8 cellular contexts compared by ENCODE assay signal in genomic region chr10:21724695-21725371, GRCh38.
DNase-seq lines count a peak whose midpoint lies in the region; ATAC-seq, FAIRE-seq and TF ChIP-seq lines count a peak whose summit lies in the region.

No MANE protein-coding gene starts in this region.

- no peak for TF ChIP-seq RAD21 in IMR-90 (IDR thresholded peaks at IDR 0.05; ENCODE audit: low read length)

- no peak overlapping the region for H2BK20ac ChIP-seq in IMR-90 (ENCODE audit: low read depth, low read length)

- H3K9ac ChIP-seq in IMR-90 (ENCODE audit: low read depth, low read length) (no peak overlapping the region), adipocyte (ENCODE audit: low read length) (no peak overlapping the region)

- no peak overlapping the region for H2AK5ac ChIP-seq in IMR-90 (ENCODE audit: low read depth, low read length)

- TF ChIP-seq POLR2A in IMR-90 (IDR thresholded peaks at IDR 0.05; ENCODE audit: low read depth, low read length), result no peak

- H3K79me1 ChIP-seq in IMR-90 (ENCODE audit: low read depth in 1 of 2, low read length in 2 of 2), result peaks cover 8 to 38% of the 10 kb centered on the region in 2 experiments; a peak in 3 of 4 replicates

- DNase-seq in IMR-90, result peak; percentile 100
- peak; percentile 88 to 97 for DNase-seq in NOMO-1 (lab: John Stamatoyannopoulos, UW; ENCODE audit: unreplicated experiment in 2 of 2)
- DNase-seq in adipocyte (ENCODE audit: low read depth), result peak; percentile 99
- peak; percentile 47 to 97 for DNase-seq in heart right ventricle
- DNase-seq in renal cortical epithelial cell (ENCODE audit: low read depth), result peak; percentile 99
- DNase-seq in activated T-helper 2 cell treated with anti-CD3 and anti-CD28 coated beads, Interferon-gamma antibody, Interleukin-2, Interleukin-4, amounts not matched to agents 10 μg/mL and 5 μg/mL and 100 μg/mL, durations not matched to agents 14 hours and 24 hours and 36 hours (ENCODE audit: low spot score), result no peak

- peak overlapping the region; percentile 30 for H2BK5ac ChIP-seq in IMR-90 (ENCODE audit: low read depth, low read length, poor library complexity, severe bottlenecking)

- in situ Hi-C loops in IMR-90 (cut with MboI; ENCODE audit: low sequenced_read_pairs), result loop anchor here (5.0 to 25.0 kb wide), 2 partner anchors 228 to 638 kb away; no protein-coding TSS in a partner anchor

- 0% methylated on average over 1 of the region's 4 CpGs; no CpG with 5 or more reads in 1 of the 2 experiments for whole genome bisulfite sequencing in IMR-90 (ENCODE audit: extremely low coverage in 2 of 2, insufficient read length in 1 of 2), 2 experiments
- 0 to 1% methylated on average over 4 of the region's 4 CpGs for WGBS in heart right ventricle, 2 donors

- peaks cover 35% of the 10 kb centered on the region for H3K36me3 Mint-ChIP-seq in activated T-helper 2 cell treated with anti-CD3 and anti-CD28 coated beads, Interferon-gamma antibody, Interleukin-2, Interleukin-4, amounts not matched to agents 10 μg/mL and 5 μg/mL and 100 μg/mL, durations not matched to agents 14 hours and 24 hours and 36 hours (ENCODE audit: low read depth)

- H3K27me3 Mint-ChIP-seq in activated T-helper 2 cell treated with anti-CD3 and anti-CD28 coated beads, Interferon-gamma antibody, Interleukin-2, Interleukin-4, amounts not matched to agents 10 μg/mL and 5 μg/mL and 100 μg/mL, durations not matched to agents 14 hours and 24 hours and 36 hours (ENCODE audit: low read depth), result no peaks in the 10 kb centered on the region

- H3K4me3 Mint-ChIP-seq in activated T-helper 2 cell treated with anti-CD3 and anti-CD28 coated beads, Interferon-gamma antibody, Interleukin-2, Interleukin-4, amounts not matched to agents 10 μg/mL and 5 μg/mL and 100 μg/mL, durations not matched to agents 14 hours and 24 hours and 36 hours (ENCODE audit: low read depth), result no peak overlapping the region

- H4K5ac ChIP-seq in IMR-90 (ENCODE audit: low read depth, low read length), result no peak overlapping the region

- H3K9me3 ChIP-seq in IMR-90 (ENCODE audit: control insufficient read depth, insufficient read depth, low read length) (no peaks in the 10 kb centered on the region), adipocyte (ENCODE audit: control insufficient read depth, low read length) (no peaks in the 10 kb centered on the region), heart right ventricle (no peaks in the 10 kb centered on the region)

- dilution Hi-C loops in IMR-90 (cut with HindIII; ENCODE audit: low sequenced_read_pairs, unreplicated experiment), result no loop called here

- H3K4ac ChIP-seq in IMR-90 (ENCODE audit: low read depth, low read length), result no peak overlapping the region

- CTCF ChIA-PET in IMR-90 (lab: Yijun Ruan, JAX), result interaction anchor here (1.7 kb wide), 1 partner anchor 229 kb away, joined by 4 read pairs; no protein-coding TSS in a partner anchor

- no peak overlapping the region for H3K56ac ChIP-seq in IMR-90 (ENCODE audit: extremely low read depth, insufficient read depth, low read length)

- no peak overlapping the region for H2AK9ac ChIP-seq in IMR-90 (replicated peaks; ENCODE audit: low read depth, low read length, poor library complexity)

- peaks cover 20% of the 10 kb centered on the region for H3K4me1 Mint-ChIP-seq in activated T-helper 2 cell treated with anti-CD3 and anti-CD28 coated beads, Interferon-gamma antibody, Interleukin-2, Interleukin-4, amounts not matched to agents 10 μg/mL and 5 μg/mL and 100 μg/mL, durations not matched to agents 14 hours and 24 hours and 36 hours (ENCODE audit: low read depth)

- no TSS peak for BruUV-seq in IMR-90 (replicated peaks; lab: Mats Ljungman, UMichigan)

- H3K27ac Mint-ChIP-seq in activated T-helper 2 cell treated with anti-CD3 and anti-CD28 coated beads, Interferon-gamma antibody, Interleukin-2, Interleukin-4, amounts not matched to agents 10 μg/mL and 5 μg/mL and 100 μg/mL, durations not matched to agents 14 hours and 24 hours and 36 hours, result no peak overlapping the region

- H3K4me3 ChIP-seq in IMR-90 (ENCODE audit: insufficient read depth, low read depth, low read length) (no peak overlapping the region), adipocyte (ENCODE audit: low read length) (no peak overlapping the region), heart right ventricle (no peak overlapping the region)

- H2AFZ ChIP-seq in IMR-90 (replicated peaks; ENCODE audit: low read length, poor library complexity), result no peak overlapping the region

- H3K9me3 Mint-ChIP-seq in activated T-helper 2 cell treated with anti-CD3 and anti-CD28 coated beads, Interferon-gamma antibody, Interleukin-2, Interleukin-4, amounts not matched to agents 10 μg/mL and 5 μg/mL and 100 μg/mL, durations not matched to agents 14 hours and 24 hours and 36 hours, result no peaks in the 10 kb centered on the region

- H4K8ac ChIP-seq in IMR-90 (ENCODE audit: low read depth in 2 of 2, low read length in 2 of 2), result no peak overlapping the region

- H2BK15ac ChIP-seq in IMR-90 (ENCODE audit: low read depth, low read length), result no peak overlapping the region

- H3K27ac ChIP-seq in IMR-90 (ENCODE audit: insufficient read depth, low read length) (no peak overlapping the region), heart right ventricle (no peak overlapping the region)

- intact Hi-C loops in IMR-90 (cut with micrococcal nuclease) (loop anchor here (2.0 to 5.0 kb wide), 2 partner anchors 93 to 230 kb away; no protein-coding TSS in a partner anchor), heart right ventricle (cut with DNase I) (loop anchor here in 5 of 10 donors (2.0 to 10.0 kb wide), 4 partner anchors 190 to 228 kb away; partner anchors contain the start of gene MLLT10 (in 2 of the 5))
- intact Hi-C loops in activated T-helper 2 cell treated with anti-CD3 and anti-CD28 coated beads, Interferon-gamma antibody, Interleukin-2, Interleukin-4, amounts not matched to agents 10 μg/mL and 5 μg/mL and 100 μg/mL, durations not matched to agents 14 hours and 24 hours and 36 hours (cut with micrococcal nuclease), result no loop called here

- TF ChIP-seq CTCF in IMR-90 (conservative IDR thresholded peaks at IDR 0.05; ENCODE audit: low read depth, low read length) (no peak), heart right ventricle (IDR thresholded peaks at IDR 0.05) (no peak)

- H3K23ac ChIP-seq in IMR-90 (ENCODE audit: low read depth, low read length), result no peak overlapping the region

- ATAC-seq in GM21717 (IDR thresholded peaks at IDR 0.05; ENCODE audit: unreplicated experiment) (peak; percentile 81), IMR-90 (ENCODE audit: low read depth) (peak; percentile 88), heart right ventricle (peak; percentile 92 to 98 (median 96))

- H2BK120ac ChIP-seq in IMR-90 (ENCODE audit: low read depth, low read length), result no peak overlapping the region

- H3K36me3 ChIP-seq in IMR-90 (ENCODE audit: control insufficient read depth, insufficient read depth, low read length), result peaks cover 5% of the 10 kb centered on the region; the same call in 1 of the 2 replicates
- peaks cover 34% of the 10 kb centered on the region for H3K36me3 ChIP-seq in adipocyte (ENCODE audit: control insufficient read depth, insufficient read depth, low read length, severe bottlenecking)
- peaks cover 0 to 52% (median 0%) of the 10 kb centered on the region in 9 donors for H3K36me3 ChIP-seq in heart right ventricle

- POLR2A ChIA-PET in IMR-90 (lab: Charles Lee; ENCODE audit: unreplicated experiment), result interaction anchor here (1.1 kb wide), 1 partner anchor 199 kb away, joined by 3 read pairs; no protein-coding TSS in a partner anchor

- no peak overlapping the region for H3K14ac ChIP-seq in IMR-90 (replicated peaks; ENCODE audit: low read depth, low read length)

- peaks cover 10% of the 10 kb centered on the region; the same call in 1 of the 2 replicates for H4K20me1 ChIP-seq in IMR-90 (ENCODE audit: insufficient read depth, low read length)

- no peak overlapping the region for H4K91ac ChIP-seq in IMR-90 (ENCODE audit: insufficient read depth, low read depth, low read length)

- no peak overlapping the region for H3K18ac ChIP-seq in IMR-90 (ENCODE audit: low read depth, low read length)

- H3K27me3 ChIP-seq in IMR-90 (ENCODE audit: control insufficient read depth, insufficient read depth, low read length) (no peaks in the 10 kb centered on the region), adipocyte (replicated peaks; ENCODE audit: control insufficient read depth, insufficient read depth, low read length) (no peaks in the 10 kb centered on the region), heart right ventricle (no peaks in the 10 kb centered on the region)

- peaks cover 11% of the 10 kb centered on the region for H3K9me1 ChIP-seq in IMR-90 (ENCODE audit: insufficient read depth, low read length)

- H3K4me1 ChIP-seq in IMR-90 (ENCODE audit: control insufficient read depth, insufficient read depth, low read length) (peaks cover 6% of the 10 kb centered on the region; the same call in 1 of the 2 replicates), adipocyte (ENCODE audit: control insufficient read depth, insufficient read depth, low read length) (peaks cover 33% of the 10 kb centered on the region), heart right ventricle (peaks cover 0 to 27% (median 20%) of the 10 kb centered on the region in 9 donors)

- peak; percentile 8 for FAIRE-seq in G401.6 (lab: Jason Lieb, UNC)

- H3K4me2 ChIP-seq in IMR-90 (ENCODE audit: low read depth, low read length), result peak overlapping the region; percentile 21; the same call in 1 of the 2 replicates

TF ChIP-seq in IMR-90, 13 proteins besides CTCF, POLR2A, EP300 and RAD21:
- TF ChIP-seq MXI1 (IDR thresholded peaks at IDR 0.05; ENCODE audit: borderline replicate concordance, low read depth, low read length) (0 out of 2 replicates have a peak, but pooled peaks have one; percentile 38), CEBPB (IDR thresholded peaks at IDR 0.05; ENCODE audit: low read depth, low read length) (peak; percentile 100), MAZ (IDR thresholded peaks at IDR 0.05; ENCODE audit: borderline replicate concordance, low read depth, low read length) (no peak)
